1 cellular context compared by ENCODE assay signal in genomic region chr9:98168952-98169488, GRCh38.
TF ChIP-seq lines count a peak whose summit lies in the region.

No MANE protein-coding gene starts in this region.

TF ChIP-seq in GM12878, 131 proteins besides CTCF, POLR2A, EP300 and RAD21 (continued from another document and continues in another):
- TF ChIP-seq CEBPZ (IDR thresholded peaks at IDR 0.05; ENCODE audit: low read depth, low read length) = no peak
- no peak for TF ChIP-seq ZBTB11 (CRISPR knock-in tag; IDR thresholded peaks at IDR 0.05)
- no peak for TF ChIP-seq MAX (IDR thresholded peaks at IDR 0.05; ENCODE audit: low read depth, low read length)
- no peak for TF ChIP-seq ZSCAN29 (IDR thresholded peaks at IDR 0.05)
- no peak for TF ChIP-seq MXI1 (IDR thresholded peaks at IDR 0.05; ENCODE audit: low read depth, low read length)
- no peak for TF ChIP-seq ZBTB33 (IDR thresholded peaks at IDR 0.05)
- TF ChIP-seq ATF2 (IDR thresholded peaks at IDR 0.05; ENCODE audit: low read length) = no peak
- no peak for TF ChIP-seq NFYA (IDR thresholded peaks at IDR 0.05; ENCODE audit: borderline replicate concordance, low read depth, low read length)
- TF ChIP-seq ATF3 (IDR thresholded peaks at IDR 0.05; ENCODE audit: borderline replicate concordance, extremely low read depth, low read depth, low read length) = no peak
- TF ChIP-seq POU2F2 (IDR thresholded peaks at IDR 0.05; ENCODE audit: borderline replicate concordance, low read depth, low read length) = 0 out of 3 replicates have a peak, but pooled peaks have one; percentile 26
- TF ChIP-seq KAT2A (conservative IDR thresholded peaks at IDR 0.05; ENCODE audit: control insufficient read depth, low read depth, low read length) = no peak
- 0 out of 2 replicates have a peak, but pooled peaks have one; percentile 47 for TF ChIP-seq CBX5 (IDR thresholded peaks at IDR 0.05; ENCODE audit: low read depth)
- TF ChIP-seq EGR1 (IDR thresholded peaks at IDR 0.05; ENCODE audit: borderline replicate concordance in 1 of 2, low read depth in 2 of 2, low read length in 2 of 2) = peak in 1 of 2 experiments; percentile 96; a peak in 2 of 3 replicates
- no peak for TF ChIP-seq ZBTB40 (IDR thresholded peaks at IDR 0.05; ENCODE audit: borderline replicate concordance)
- no peak for TF ChIP-seq SKIL (IDR thresholded peaks at IDR 0.05; ENCODE audit: low read depth, poor library complexity, severe bottlenecking)
- no peak for TF ChIP-seq SREBF1 (IDR thresholded peaks at IDR 0.05; ENCODE audit: low read length)
- TF ChIP-seq CHD1 (IDR thresholded peaks at IDR 0.05; ENCODE audit: low read depth, low read length) = no peak
- no peak; the same call in 1 of the 2 replicates for TF ChIP-seq PAX5 (IDR thresholded peaks at IDR 0.05; ENCODE audit: borderline replicate concordance, low read depth, low read length)
- TF ChIP-seq NFXL1 (IDR thresholded peaks at IDR 0.05; ENCODE audit: borderline replicate concordance) = no peak
- TF ChIP-seq POLR2AphosphoS5 (IDR thresholded peaks at IDR 0.05; ENCODE audit: low read length) = no peak
- TF ChIP-seq RBBP5 (conservative IDR thresholded peaks at IDR 0.05) = no peak
- no peak for TF ChIP-seq MYC (IDR thresholded peaks at IDR 0.05; ENCODE audit: insufficient read depth, insufficient read length, insufficient replicate concordance, low read length, severe bottlenecking)
- 0 out of 2 replicates have a peak, but pooled peaks have one; percentile 14 for TF ChIP-seq ATF7 (IDR thresholded peaks at IDR 0.05; ENCODE audit: low read depth)
- no peak for TF ChIP-seq RFX5 (IDR thresholded peaks at IDR 0.05; ENCODE audit: low read depth, low read length)
- TF ChIP-seq EED (IDR thresholded peaks at IDR 0.05; ENCODE audit: low read depth) = no peak
- no peak for TF ChIP-seq STAT1 (conservative IDR thresholded peaks at IDR 0.05)
- no peak; a peak in 1 of 4 replicates for TF ChIP-seq SRF (IDR thresholded peaks at IDR 0.05; ENCODE audit: low read depth in 2 of 2, low read length in 2 of 2)
- TF ChIP-seq FOXK2 (IDR thresholded peaks at IDR 0.05) = no peak
- TF ChIP-seq HSF1 (IDR thresholded peaks at IDR 0.05; ENCODE audit: low read depth, low read length) = no peak
- TF ChIP-seq NR2C2 (IDR thresholded peaks at IDR 0.05; ENCODE audit: borderline replicate concordance, control insufficient read depth, insufficient read length, low read depth) = no peak
- no peak for TF ChIP-seq GATAD2B (conservative IDR thresholded peaks at IDR 0.05; ENCODE audit: low read depth)
- TF ChIP-seq ZNF24 (IDR thresholded peaks at IDR 0.05) = no peak
- TF ChIP-seq ZNF384 (IDR thresholded peaks at IDR 0.05; ENCODE audit: borderline replicate concordance, low read depth, low read length) = no peak
- TF ChIP-seq HDAC6 (IDR thresholded peaks at IDR 0.05; ENCODE audit: unreplicated experiment) = no peak
- TF ChIP-seq PAX8 (IDR thresholded peaks at IDR 0.05) = no peak
- 0 out of 2 replicates have a peak, but pooled peaks have one; percentile 14 for TF ChIP-seq YY1 (IDR thresholded peaks at IDR 0.05; ENCODE audit: low read depth, low read length)
- TF ChIP-seq CHD2 (IDR thresholded peaks at IDR 0.05; ENCODE audit: borderline replicate concordance, low read depth, low read length) = 0 out of 2 replicates have a peak, but pooled peaks have one; percentile 22
- TF ChIP-seq TBL1XR1 (IDR thresholded peaks at IDR 0.05; ENCODE audit: low read depth, low read length) = peak; percentile 70; the same call in 1 of the 2 replicates
- no peak for TF ChIP-seq TARDBP (IDR thresholded peaks at IDR 0.05; ENCODE audit: borderline replicate concordance)
